ENCODE assay signal across 14 cellular contexts in the genomic region with DNA sequence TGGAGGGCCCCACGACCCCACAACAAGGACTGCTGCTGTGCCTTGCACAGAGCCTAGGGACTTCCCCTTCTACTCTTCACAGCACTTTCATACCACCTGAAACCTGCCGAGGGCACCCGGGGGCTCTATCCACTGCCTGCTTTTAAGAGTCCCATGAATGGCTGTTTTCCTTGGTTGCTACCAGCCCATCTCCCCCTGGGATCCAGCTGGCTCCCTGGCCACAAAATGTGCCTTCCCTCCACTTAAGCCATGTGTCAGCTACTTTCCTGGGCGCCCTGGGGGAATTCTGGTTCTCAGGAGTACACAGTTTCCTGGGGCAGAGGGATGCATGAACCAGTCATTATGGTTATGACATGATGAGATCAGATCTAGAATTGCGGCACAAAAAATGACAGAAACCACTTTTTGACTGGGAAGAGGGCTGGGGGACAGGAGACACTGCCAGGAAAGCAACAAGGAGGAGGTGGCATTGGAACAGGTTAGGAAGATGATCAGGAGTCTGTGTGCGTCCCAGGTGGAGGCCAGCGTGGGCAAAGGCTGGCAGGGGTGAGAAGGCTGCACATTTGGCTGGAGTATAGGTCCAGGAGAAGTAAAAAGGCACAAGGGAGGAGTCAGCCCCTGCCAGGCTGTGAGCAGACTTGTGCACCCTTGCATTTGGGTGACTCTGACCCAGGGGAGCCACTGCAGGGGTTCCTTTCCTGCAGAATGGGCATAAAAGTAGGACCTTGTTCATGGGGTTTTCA. TPM values are rescaled to one million over a fixed set of nuclear protein-coding genes. Genes with fewer than 3 reads are reported as not detected.
DNase-seq lines count a peak whose midpoint lies in the region; ATAC-seq lines count a peak whose summit lies in the region.
"Had no signal": no experiment of that assay in that cellular context is flagged by ENCODE, and none has a peak within 500 bp of the region (broad histone marks: within the 10 kb centered on the region; RNA-seq: fewer than 3 reads in every experiment).

No MANE protein-coding gene starts in this region.

- no peak overlapping the region for H3K4me3 Mint-ChIP-seq in activated naive CD4-positive, alpha-beta T cell treated with anti-CD3 and anti-CD28 coated beads, Interleukin-2, amount 10 ng/mL, durations not matched to agents 7 days and 5 days
- H3K4me3 Mint-ChIP-seq in activated CD8-positive, alpha-beta memory T cell treated with anti-CD3 and anti-CD28 coated beads, Interleukin-2, amount 10 ng/mL, durations not matched to agents 7 days and 5 days = peak overlapping the region; percentile 5
- peak overlapping the region in 1 of 2 donors; percentile 10 for H3K4me3 Mint-ChIP-seq in stimulated activated naive B cell treated with anti-CD40 and anti-IgM and Interleukin-4, amounts not matched to agents 10 μg/mL and 1 μg/mL and 100 μg/mL, for 72 hours
- H3K4me3 Mint-ChIP-seq: endodermal cell had no signal

- H3K36me3 Mint-ChIP-seq in activated naive CD4-positive, alpha-beta T cell treated with anti-CD3 and anti-CD28 coated beads, Interleukin-2, amount 10 ng/mL, durations not matched to agents 7 days and 5 days = no peaks in the 10 kb centered on the region
- H3K36me3 Mint-ChIP-seq in activated CD8-positive, alpha-beta memory T cell treated with anti-CD3 and anti-CD28 coated beads, Interleukin-2, amount 10 ng/mL, durations not matched to agents 7 days and 5 days = no peaks in the 10 kb centered on the region
- H3K36me3 Mint-ChIP-seq in stimulated activated naive B cell treated with anti-CD40 and anti-IgM and Interleukin-4, amounts not matched to agents 10 μg/mL and 1 μg/mL and 100 μg/mL, for 72 hours = no peaks in the 10 kb centered on the region
- H3K36me3 Mint-ChIP-seq: brain had no signal

- peak; percentile 54 for ATAC-seq in GM21786 (IDR thresholded peaks at IDR 0.05; ENCODE audit: unreplicated experiment)
- ATAC-seq in activated CD8-positive, alpha-beta memory T cell treated with anti-CD3 and anti-CD28 coated beads, Interleukin-2, amount 10 ng/mL, durations not matched to agents 7 days and 5 days = no peak
- peak; percentile 76 to 83 for ATAC-seq in stimulated activated naive B cell treated with anti-CD40 and anti-IgM and Interleukin-4, amounts not matched to agents 10 μg/mL and 1 μg/mL and 100 μg/mL, for 72 hours (replicated peaks)
- ATAC-seq: Right ventricle myocardium inferior had no signal

- no peak overlapping the region for H3K27ac Mint-ChIP-seq in activated naive CD4-positive, alpha-beta T cell treated with anti-CD3 and anti-CD28 coated beads, Interleukin-2, amount 10 ng/mL, durations not matched to agents 7 days and 5 days
- H3K27ac Mint-ChIP-seq in activated CD8-positive, alpha-beta memory T cell treated with anti-CD3 and anti-CD28 coated beads, Interleukin-2, amount 10 ng/mL, durations not matched to agents 7 days and 5 days = peak overlapping the region; percentile 30
- H3K27ac Mint-ChIP-seq in stimulated activated naive B cell treated with anti-CD40 and anti-IgM and Interleukin-4, amounts not matched to agents 10 μg/mL and 1 μg/mL and 100 μg/mL, for 72 hours = peak overlapping the region; percentile 4
- H3K27ac Mint-ChIP-seq: endodermal cell had no signal

- H3K27me3 Mint-ChIP-seq in activated naive CD4-positive, alpha-beta T cell treated with anti-CD3 and anti-CD28 coated beads, Interleukin-2, amount 10 ng/mL, durations not matched to agents 7 days and 5 days = peaks cover 60% of the 10 kb centered on the region
- peaks cover 23% of the 10 kb centered on the region for H3K27me3 Mint-ChIP-seq in activated CD8-positive, alpha-beta memory T cell treated with anti-CD3 and anti-CD28 coated beads, Interleukin-2, amount 10 ng/mL, durations not matched to agents 7 days and 5 days
- H3K27me3 Mint-ChIP-seq in stimulated activated naive B cell treated with anti-CD40 and anti-IgM and Interleukin-4, amounts not matched to agents 10 μg/mL and 1 μg/mL and 100 μg/mL, for 72 hours = peaks cover 32 to 40% of the 10 kb centered on the region in 2 donors

- H3K9me3 Mint-ChIP-seq in activated naive CD4-positive, alpha-beta T cell treated with anti-CD3 and anti-CD28 coated beads, Interleukin-2, amount 10 ng/mL, durations not matched to agents 7 days and 5 days = no peaks in the 10 kb centered on the region
- H3K9me3 Mint-ChIP-seq in activated CD8-positive, alpha-beta memory T cell treated with anti-CD3 and anti-CD28 coated beads, Interleukin-2, amount 10 ng/mL, durations not matched to agents 7 days and 5 days (ENCODE audit: low read depth) = no peaks in the 10 kb centered on the region
- peaks cover 0 to 2% of the 10 kb centered on the region in 2 donors for H3K9me3 Mint-ChIP-seq in stimulated activated naive B cell treated with anti-CD40 and anti-IgM and Interleukin-4, amounts not matched to agents 10 μg/mL and 1 μg/mL and 100 μg/mL, for 72 hours

- DNase-seq in activated naive CD4-positive, alpha-beta T cell treated with Interleukin-2 at 50 U/mL for 16 hours = peak; percentile 31
- DNase-seq in activated naive CD4-positive, alpha-beta T cell treated with anti-CD3 and anti-CD28 coated beads, Interleukin-2, amount 10 ng/mL, durations not matched to agents 7 days and 5 days = no peak
- no peak for DNase-seq in activated CD8-positive, alpha-beta memory T cell treated with anti-CD3 and anti-CD28 coated beads, Interleukin-2, amount 10 ng/mL, durations not matched to agents 7 days and 5 days
- DNase-seq in stimulated activated naive B cell treated with anti-CD40 and anti-IgM and Interleukin-4, amounts not matched to agents 10 μg/mL and 1 μg/mL and 100 μg/mL, for 72 hours = no peak
- DNase-seq in posterior cingulate gyrus (no peak), NCI-H1694 (lab: John Stamatoyannopoulos, UW) (no peak), retina (no peak)
- DNase-seq: endodermal cell, IMR-90, NCI-H1436, uterus had no signal

- peaks cover 28% of the 10 kb centered on the region for H3K4me1 Mint-ChIP-seq in activated naive CD4-positive, alpha-beta T cell treated with anti-CD3 and anti-CD28 coated beads, Interleukin-2, amount 10 ng/mL, durations not matched to agents 7 days and 5 days
- H3K4me1 Mint-ChIP-seq in activated CD8-positive, alpha-beta memory T cell treated with anti-CD3 and anti-CD28 coated beads, Interleukin-2, amount 10 ng/mL, durations not matched to agents 7 days and 5 days = peaks cover 76% of the 10 kb centered on the region
- H3K4me1 Mint-ChIP-seq in stimulated activated naive B cell treated with anti-CD40 and anti-IgM and Interleukin-4, amounts not matched to agents 10 μg/mL and 1 μg/mL and 100 μg/mL, for 72 hours = peaks cover 48 to 66% of the 10 kb centered on the region in 2 donors

- CTCF ChIA-PET in activated naive CD4-positive, alpha-beta T cell treated with anti-CD3 and anti-CD28 coated beads, Interleukin-2, amount 10 ng/mL, durations not matched to agents 7 days and 5 days (lab: Charles Lee) = interaction anchor here (1.1 kb wide), 1 partner anchor 19 kb away, joined by 3 read pairs; no protein-coding TSS in a partner anchor
- CTCF ChIA-PET in activated CD8-positive, alpha-beta memory T cell treated with anti-CD3 and anti-CD28 coated beads, Interleukin-2, amount 10 ng/mL, durations not matched to agents 7 days and 5 days (lab: Charles Lee) = interaction anchor here (1.0 to 6.4 kb wide), 3 partner anchors 7 to 20 kb away, joined by 3 to 50 read pairs (median 3); no protein-coding TSS in a partner anchor

- intact Hi-C loops in posterior cingulate gyrus (cut with DNase I) = no loop called here

RNA-seq across cellular contexts. Expression of a gene that starts 3.2 kb away (rescaled TPM):
- total RNA-seq in activated CD8-positive, alpha-beta memory T cell treated with anti-CD3 and anti-CD28 coated beads, Interleukin-2, amount 10 ng/mL, durations not matched to agents 7 days and 5 days = 10 to 100 TPM in 1 of 2 experiments, 1 to 10 TPM in 1; 3.8 to 14.8 TPM

RNA-seq across cellular contexts. Expression of a gene that starts 40.6 kb away (rescaled TPM):
- total RNA-seq in activated CD8-positive, alpha-beta memory T cell treated with anti-CD3 and anti-CD28 coated beads, Interleukin-2, amount 10 ng/mL, durations not matched to agents 7 days and 5 days = 10 to 100 TPM; 41.4 to 59.3 TPM
